In the genomic region with DNA sequence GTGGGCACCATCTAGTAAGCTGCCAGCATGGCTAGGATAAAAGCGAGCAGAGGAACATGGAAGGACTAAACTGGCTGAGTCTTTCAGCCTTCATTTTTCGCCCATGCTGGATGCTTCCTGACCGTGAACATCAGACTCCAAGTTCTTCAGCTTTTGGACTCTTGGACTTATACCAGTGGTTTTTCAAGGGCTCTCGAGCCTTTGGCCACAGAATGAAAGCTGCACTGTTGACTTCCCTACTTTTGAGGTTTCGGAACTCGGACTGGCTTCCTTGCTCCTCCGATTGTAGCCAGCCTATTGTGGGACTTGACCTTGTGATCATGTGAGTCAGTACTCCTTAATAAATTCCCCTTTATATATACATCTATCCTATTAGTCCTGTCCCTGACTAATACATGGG, we compare ENCODE assay signal across 22 cellular contexts.
"Had no signal": no experiment of that assay in that cellular context is flagged by ENCODE, and none has a peak within 500 bp of the region (broad histone marks: within the 10 kb centered on the region; RNA-seq: fewer than 3 reads in every experiment).

No MANE protein-coding gene starts in this region.

- H3K4me3 Mint-ChIP-seq: mesothelial cell of epicardium had no signal

- DNase-seq: colonic mucosa; cortex of kidney; dermis blood vessel endothelial cell; dorsolateral prefrontal cortex; effector CD4-positive, alpha-beta T cell; effector memory CD4-positive, alpha-beta T cell; foreskin keratinocyte; heart left ventricle; left cardiac atrium; left lung; left ventricle myocardium superior; lower lobe of right lung; mesenchymal stem cell; mucosa of descending colon had no signal

- H3K9me3 ChIP-seq: colonic mucosa, esophagus muscularis mucosa, gastroesophageal sphincter, lower lobe of right lung had no signal

- H3K27ac Mint-ChIP-seq: mesothelial cell of epicardium had no signal

- H3K4me2 ChIP-seq: hepatocyte had no signal

- H3K27me3 ChIP-seq: colonic mucosa, dorsolateral prefrontal cortex, esophagus muscularis mucosa, foreskin keratinocyte, gastroesophageal sphincter, heart left ventricle, hepatocyte, left lung had no signal

- H2AFZ ChIP-seq: hepatocyte had no signal

- H3K4me3 ChIP-seq: colonic mucosa, dorsolateral prefrontal cortex, esophagus muscularis mucosa, gastroesophageal sphincter, heart left ventricle, hepatocyte, left lung, lower lobe of right lung, mucosa of descending colon had no signal

- H3K36me3 Mint-ChIP-seq: mesothelial cell of epicardium had no signal

- FAIRE-seq: endothelial cell of umbilical vein, frontal cortex, islet of Langerhans, keratinocyte had no signal

- H3K79me2 ChIP-seq: hepatocyte had no signal

- H3K36me3 ChIP-seq: colonic mucosa, esophagus muscularis mucosa, gastroesophageal sphincter, heart left ventricle, left lung, lower lobe of right lung had no signal

- H3K4me1 ChIP-seq: colonic mucosa, esophagus muscularis mucosa, foreskin keratinocyte, gastroesophageal sphincter, heart left ventricle, left lung, lower lobe of right lung had no signal

- ATAC-seq: foreskin keratinocyte, gastroesophageal sphincter, heart left ventricle, left cardiac atrium, left lung, left ventricle myocardium superior, lower lobe of right lung, mucosa of descending colon had no signal

- H3K27ac ChIP-seq: colonic mucosa, dorsolateral prefrontal cortex, esophagus muscularis mucosa, foreskin keratinocyte, gastroesophageal sphincter, heart left ventricle, hepatocyte, left lung, lower lobe of right lung had no signal
